Comparison of ENCODE assay signal across 1 cellular context in the genomic region with DNA sequence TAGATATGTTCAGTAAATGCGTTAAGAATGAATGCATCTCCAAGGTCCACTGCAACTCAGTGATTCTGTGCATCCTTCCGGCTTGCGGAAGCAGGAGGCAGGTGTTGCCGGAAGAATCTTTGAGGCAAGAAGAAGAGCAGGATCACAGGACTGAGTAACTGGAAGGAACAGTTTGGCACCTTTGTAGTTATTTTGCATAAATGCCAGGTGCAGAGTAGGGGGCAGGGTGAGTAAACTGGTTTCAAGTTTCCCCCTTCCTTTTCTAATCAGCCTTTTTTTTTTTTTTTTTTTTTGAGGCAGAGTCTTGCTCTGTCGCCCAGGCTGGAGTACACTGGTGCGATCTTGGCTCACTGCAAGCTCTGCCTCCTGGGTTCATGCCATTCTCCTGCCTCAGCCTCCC.
TF ChIP-seq lines count a peak whose summit lies in the region.

No MANE protein-coding gene starts in this region.

TF ChIP-seq in H1, 55 proteins besides CTCF, POLR2A, EP300 and RAD21 (continued from another document):
- TF ChIP-seq CEBPB (IDR thresholded peaks at IDR 0.05; ENCODE audit: low read depth, low read length) = no peak
- no peak for TF ChIP-seq CBX5 (IDR thresholded peaks at IDR 0.05; ENCODE audit: low read depth, low read length)
- 0 out of 2 replicates have a peak, but pooled peaks have one; percentile 31 for TF ChIP-seq SP1 (IDR thresholded peaks at IDR 0.05; ENCODE audit: low read depth, low read length)
- no peak for TF ChIP-seq POU5F1 (IDR thresholded peaks at IDR 0.05; ENCODE audit: low read depth, low read length)
